In the genomic region with DNA sequence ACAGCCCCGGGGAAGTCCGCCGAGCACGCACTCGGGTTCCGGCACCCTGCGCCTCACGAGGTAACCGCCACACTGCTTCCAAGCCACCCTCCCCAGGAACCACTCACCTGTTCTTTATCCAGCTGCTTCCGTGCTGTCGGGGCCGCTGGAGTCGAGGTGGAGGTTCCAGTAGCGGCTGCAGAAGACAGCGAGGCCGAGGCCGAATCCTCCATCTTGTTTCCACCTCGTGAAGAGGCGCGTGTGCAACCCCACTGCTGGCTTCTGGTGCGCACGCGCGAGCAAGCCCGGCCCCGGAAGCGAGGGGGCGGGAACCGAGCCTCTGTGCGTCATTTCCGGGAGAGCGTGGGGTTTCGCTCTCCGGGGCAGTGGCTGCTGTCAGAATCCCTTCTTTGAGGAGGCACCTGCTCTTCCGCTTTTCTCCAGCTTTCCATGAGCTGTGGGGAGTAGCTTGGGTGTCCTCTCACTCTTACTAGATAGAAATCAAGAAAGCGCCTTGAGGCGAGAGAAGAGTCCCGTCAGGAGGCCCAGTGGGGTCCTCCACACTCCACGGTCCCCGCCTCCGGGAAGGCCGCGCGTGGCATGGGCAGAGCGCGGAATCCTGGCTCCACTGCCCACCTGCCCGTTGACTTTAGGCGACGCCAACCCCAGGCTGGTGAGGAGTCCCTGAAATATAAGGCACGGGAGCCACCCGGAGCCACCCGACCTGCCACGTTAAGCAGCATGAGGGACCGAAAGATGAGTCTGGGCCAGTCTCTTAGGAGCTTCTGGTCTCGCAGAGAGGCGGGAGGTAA, we compare ENCODE assay signal across 1 cellular context.
TF ChIP-seq lines count a peak whose summit lies in the region.

A gene (minus strand): TSS at position 242 of the 791 bp plus-strand sequence. CDS start 30 bp downstream, at position 212.

TF ChIP-seq in HepG2, 621 proteins besides CTCF, POLR2A, EP300 and RAD21 (continued from another document and continues in another):
- TF ChIP-seq SNAI1 (CRISPR knock-in tag; IDR thresholded peaks at IDR 0.05; ENCODE audit: borderline replicate concordance) (peak; percentile 87; the same call in 1 of the 2 replicates), MEF2D (CRISPR knock-in tag; IDR thresholded peaks at IDR 0.05) (no peak; the same call in 1 of the 2 replicates), MAF1 (CRISPR knock-in tag; IDR thresholded peaks at IDR 0.05; ENCODE audit: borderline replicate concordance) (0 out of 2 replicates have a peak, but pooled peaks have one; percentile 51), CCAR2 (optimal IDR thresholded peaks at IDR 0.05; ENCODE audit: low read depth, low read length) (no peak), ZNF274 (CRISPR knock-in tag; IDR thresholded peaks at IDR 0.05) (peak; percentile 99), TP53 (CRISPR knock-in tag; conservative IDR thresholded peaks at IDR 0.05) (peak; percentile 78; the same call in 1 of the 2 replicates), ZMYM4 (CRISPR knock-in tag; IDR thresholded peaks at IDR 0.05) (peak; percentile 84), ZNF737 (CRISPR knock-in tag; IDR thresholded peaks at IDR 0.05; ENCODE audit: borderline replicate concordance) (no peak; the same call in 1 of the 2 replicates), ZNF24 (IDR thresholded peaks at IDR 0.05) (no peak), ZNF10 (CRISPR knock-in tag; IDR thresholded peaks at IDR 0.05; ENCODE audit: borderline replicate concordance, low read depth) (peak; percentile 93; the same call in 1 of the 2 replicates), TEAD3 (CRISPR knock-in tag; optimal IDR thresholded peaks at IDR 0.05; ENCODE audit: borderline replicate concordance) (no peak), ZNF264 (CRISPR knock-in tag; IDR thresholded peaks at IDR 0.05) (peak; percentile 77; the same call in 1 of the 2 replicates), REL (CRISPR knock-in tag; conservative IDR thresholded peaks at IDR 0.05) (no peak), IRX3 (CRISPR knock-in tag; IDR thresholded peaks at IDR 0.05; ENCODE audit: borderline replicate concordance, low read depth) (no peak), HNF4G (IDR thresholded peaks at IDR 0.05; ENCODE audit: borderline replicate concordance, low read depth, low read length) (peak; percentile 46; the same call in 1 of the 2 replicates), HNF4G (CRISPR knock-in tag; IDR thresholded peaks at IDR 0.05; ENCODE audit: borderline replicate concordance, low read depth) (0 out of 2 replicates have a peak, but pooled peaks have one; percentile 33), SKI (IDR thresholded peaks at IDR 0.05; ENCODE audit: partially characterized antibody) (peak; percentile 18), ZNF296 (CRISPR knock-in tag; conservative IDR thresholded peaks at IDR 0.05) (peak; percentile 61; the same call in 1 of the 2 replicates), IKZF1 (IDR thresholded peaks at IDR 0.05) (no peak), KLF9 (CRISPR knock-in tag; IDR thresholded peaks at IDR 0.05; ENCODE audit: low read depth) (peak; percentile 69; the same call in 1 of the 2 replicates), HNRNPL (IDR thresholded peaks at IDR 0.05; ENCODE audit: low read depth, low read length) (peak; percentile 76; the same call in 1 of the 2 replicates), ZC3H4 (CRISPR knock-in tag; IDR thresholded peaks at IDR 0.05; ENCODE audit: borderline replicate concordance) (peak; percentile 56; the same call in 1 of the 2 replicates), MED1 (CRISPR knock-in tag; IDR thresholded peaks at IDR 0.05) (peak; percentile 73), NR2F6 (IDR thresholded peaks at IDR 0.05) (no peak), NR2F6 (CRISPR knock-in tag; IDR thresholded peaks at IDR 0.05) (no peak), SSRP1 (CRISPR knock-in tag; IDR thresholded peaks at IDR 0.05) (peak; percentile 25; the same call in 1 of the 2 replicates), ZNF430 (CRISPR knock-in tag; IDR thresholded peaks at IDR 0.05) (peak; percentile 95), ZBTB38 (CRISPR knock-in tag; IDR thresholded peaks at IDR 0.05) (peak; percentile 91), KDM2A (CRISPR knock-in tag; IDR thresholded peaks at IDR 0.05; ENCODE audit: borderline replicate concordance, low read depth) (peak; percentile 95), NPAS2 (CRISPR knock-in tag; IDR thresholded peaks at IDR 0.05; ENCODE audit: borderline replicate concordance) (no peak), ZSCAN12 (CRISPR knock-in tag; IDR thresholded peaks at IDR 0.05) (peak; percentile 87), ZBTB7A (CRISPR knock-in tag; IDR thresholded peaks at IDR 0.05) (no peak; the same call in 1 of the 2 replicates)
- TF ChIP-seq, protein P1, sequence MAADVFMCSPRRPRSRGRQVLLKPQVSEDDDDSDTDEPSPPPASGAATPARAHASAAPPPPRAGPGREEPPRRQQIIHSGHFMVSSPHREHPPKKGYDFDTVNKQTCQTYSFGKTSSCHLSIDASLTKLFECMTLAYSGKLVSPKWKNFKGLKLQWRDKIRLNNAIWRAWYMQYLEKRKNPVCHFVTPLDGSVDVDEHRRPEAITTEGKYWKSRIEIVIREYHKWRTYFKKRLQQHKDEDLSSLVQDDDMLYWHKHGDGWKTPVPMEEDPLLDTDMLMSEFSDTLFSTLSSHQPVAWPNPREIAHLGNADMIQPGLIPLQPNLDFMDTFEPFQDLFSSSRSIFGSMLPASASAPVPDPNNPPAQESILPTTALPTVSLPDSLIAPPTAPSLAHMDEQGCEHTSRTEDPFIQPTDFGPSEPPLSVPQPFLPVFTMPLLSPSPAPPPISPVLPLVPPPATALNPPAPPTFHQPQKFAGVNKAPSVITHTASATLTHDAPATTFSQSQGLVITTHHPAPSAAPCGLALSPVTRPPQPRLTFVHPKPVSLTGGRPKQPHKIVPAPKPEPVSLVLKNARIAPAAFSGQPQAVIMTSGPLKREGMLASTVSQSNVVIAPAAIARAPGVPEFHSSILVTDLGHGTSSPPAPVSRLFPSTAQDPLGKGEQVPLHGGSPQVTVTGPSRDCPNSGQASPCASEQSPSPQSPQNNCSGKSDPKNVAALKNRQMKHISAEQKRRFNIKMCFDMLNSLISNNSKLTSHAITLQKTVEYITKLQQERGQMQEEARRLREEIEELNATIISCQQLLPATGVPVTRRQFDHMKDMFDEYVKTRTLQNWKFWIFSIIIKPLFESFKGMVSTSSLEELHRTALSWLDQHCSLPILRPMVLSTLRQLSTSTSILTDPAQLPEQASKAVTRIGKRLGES (CRISPR knock-in tag; IDR thresholded peaks at IDR 0.05; ENCODE audit: borderline replicate concordance), result 0 out of 2 replicates have a peak, but pooled peaks have one; percentile 5
- TF ChIP-seq, protein P2, sequence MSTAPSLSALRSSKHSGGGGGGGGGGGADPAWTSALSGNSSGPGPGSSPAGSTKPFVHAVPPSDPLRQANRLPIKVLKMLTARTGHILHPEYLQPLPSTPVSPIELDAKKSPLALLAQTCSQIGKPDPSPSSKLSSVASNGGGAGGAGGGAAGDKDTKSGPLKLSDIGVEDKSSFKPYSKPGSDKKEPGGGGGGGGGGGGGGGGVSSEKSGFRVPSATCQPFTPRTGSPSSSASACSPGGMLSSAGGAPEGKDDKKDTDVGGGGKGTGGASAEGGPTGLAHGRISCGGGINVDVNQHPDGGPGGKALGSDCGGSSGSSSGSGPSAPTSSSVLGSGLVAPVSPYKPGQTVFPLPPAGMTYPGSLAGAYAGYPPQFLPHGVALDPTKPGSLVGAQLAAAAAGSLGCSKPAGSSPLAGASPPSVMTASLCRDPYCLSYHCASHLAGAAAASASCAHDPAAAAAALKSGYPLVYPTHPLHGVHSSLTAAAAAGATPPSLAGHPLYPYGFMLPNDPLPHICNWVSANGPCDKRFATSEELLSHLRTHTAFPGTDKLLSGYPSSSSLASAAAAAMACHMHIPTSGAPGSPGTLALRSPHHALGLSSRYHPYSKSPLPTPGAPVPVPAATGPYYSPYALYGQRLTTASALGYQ (CRISPR knock-in tag; IDR thresholded peaks at IDR 0.05), result 0 out of 2 replicates have a peak, but pooled peaks have one; percentile 25
- TF ChIP-seq, protein P3, sequence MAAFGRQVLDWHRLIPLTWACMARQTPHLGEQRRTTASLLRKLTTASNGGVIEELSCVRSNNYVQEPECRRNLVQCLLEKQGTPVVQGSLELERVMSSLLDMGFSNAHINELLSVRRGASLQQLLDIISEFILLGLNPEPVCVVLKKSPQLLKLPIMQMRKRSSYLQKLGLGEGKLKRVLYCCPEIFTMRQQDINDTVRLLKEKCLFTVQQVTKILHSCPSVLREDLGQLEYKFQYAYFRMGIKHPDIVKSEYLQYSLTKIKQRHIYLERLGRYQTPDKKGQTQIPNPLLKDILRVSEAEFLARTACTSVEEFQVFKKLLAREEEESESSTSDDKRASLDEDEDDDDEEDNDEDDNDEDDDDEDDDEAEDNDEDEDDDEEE (CRISPR knock-in tag; IDR thresholded peaks at IDR 0.05), result peak; percentile 93; the same call in 1 of the 2 replicates
- TF ChIP-seq, protein P4, sequence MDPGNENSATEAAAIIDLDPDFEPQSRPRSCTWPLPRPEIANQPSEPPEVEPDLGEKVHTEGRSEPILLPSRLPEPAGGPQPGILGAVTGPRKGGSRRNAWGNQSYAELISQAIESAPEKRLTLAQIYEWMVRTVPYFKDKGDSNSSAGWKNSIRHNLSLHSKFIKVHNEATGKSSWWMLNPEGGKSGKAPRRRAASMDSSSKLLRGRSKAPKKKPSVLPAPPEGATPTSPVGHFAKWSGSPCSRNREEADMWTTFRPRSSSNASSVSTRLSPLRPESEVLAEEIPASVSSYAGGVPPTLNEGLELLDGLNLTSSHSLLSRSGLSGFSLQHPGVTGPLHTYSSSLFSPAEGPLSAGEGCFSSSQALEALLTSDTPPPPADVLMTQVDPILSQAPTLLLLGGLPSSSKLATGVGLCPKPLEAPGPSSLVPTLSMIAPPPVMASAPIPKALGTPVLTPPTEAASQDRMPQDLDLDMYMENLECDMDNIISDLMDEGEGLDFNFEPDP (CRISPR knock-in tag; conservative IDR thresholded peaks at IDR 0.05), result 0 out of 2 replicates have a peak, but pooled peaks have one; percentile 87
- TF ChIP-seq, protein P5, sequence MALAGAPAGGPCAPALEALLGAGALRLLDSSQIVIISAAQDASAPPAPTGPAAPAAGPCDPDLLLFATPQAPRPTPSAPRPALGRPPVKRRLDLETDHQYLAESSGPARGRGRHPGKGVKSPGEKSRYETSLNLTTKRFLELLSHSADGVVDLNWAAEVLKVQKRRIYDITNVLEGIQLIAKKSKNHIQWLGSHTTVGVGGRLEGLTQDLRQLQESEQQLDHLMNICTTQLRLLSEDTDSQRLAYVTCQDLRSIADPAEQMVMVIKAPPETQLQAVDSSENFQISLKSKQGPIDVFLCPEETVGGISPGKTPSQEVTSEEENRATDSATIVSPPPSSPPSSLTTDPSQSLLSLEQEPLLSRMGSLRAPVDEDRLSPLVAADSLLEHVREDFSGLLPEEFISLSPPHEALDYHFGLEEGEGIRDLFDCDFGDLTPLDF (CRISPR knock-in tag; IDR thresholded peaks at IDR 0.05), result peak; percentile 64
- TF ChIP-seq, protein P6, sequence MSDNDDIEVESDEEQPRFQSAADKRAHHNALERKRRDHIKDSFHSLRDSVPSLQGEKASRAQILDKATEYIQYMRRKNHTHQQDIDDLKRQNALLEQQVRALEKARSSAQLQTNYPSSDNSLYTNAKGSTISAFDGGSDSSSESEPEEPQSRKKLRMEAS (IDR thresholded peaks at IDR 0.05), result peak; percentile 99
- TF ChIP-seq, protein P7, sequence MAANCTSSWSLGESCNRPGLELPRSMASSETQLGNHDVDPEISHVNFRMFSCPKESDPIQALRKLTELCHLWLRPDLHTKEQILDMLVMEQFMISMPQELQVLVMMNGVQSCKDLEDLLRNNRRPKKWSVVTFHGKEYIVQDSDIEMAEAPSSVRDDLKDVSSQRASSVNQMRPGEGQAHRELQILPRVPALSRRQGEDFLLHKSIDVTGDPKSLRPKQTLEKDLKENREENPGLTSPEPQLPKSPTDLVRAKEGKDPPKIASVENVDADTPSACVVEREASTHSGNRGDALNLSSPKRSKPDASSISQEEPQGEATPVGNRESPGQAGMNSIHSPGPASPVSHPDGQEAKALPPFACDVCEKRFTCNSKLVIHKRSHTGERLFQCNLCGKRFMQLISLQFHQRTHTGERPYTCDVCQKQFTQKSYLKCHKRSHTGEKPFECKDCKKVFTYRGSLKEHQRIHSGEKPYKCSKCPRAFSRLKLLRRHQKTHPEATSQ (CRISPR knock-in tag; IDR thresholded peaks at IDR 0.05; ENCODE audit: borderline replicate concordance), result peak; percentile 90; the same call in 1 of the 2 replicates
- TF ChIP-seq, protein P8, sequence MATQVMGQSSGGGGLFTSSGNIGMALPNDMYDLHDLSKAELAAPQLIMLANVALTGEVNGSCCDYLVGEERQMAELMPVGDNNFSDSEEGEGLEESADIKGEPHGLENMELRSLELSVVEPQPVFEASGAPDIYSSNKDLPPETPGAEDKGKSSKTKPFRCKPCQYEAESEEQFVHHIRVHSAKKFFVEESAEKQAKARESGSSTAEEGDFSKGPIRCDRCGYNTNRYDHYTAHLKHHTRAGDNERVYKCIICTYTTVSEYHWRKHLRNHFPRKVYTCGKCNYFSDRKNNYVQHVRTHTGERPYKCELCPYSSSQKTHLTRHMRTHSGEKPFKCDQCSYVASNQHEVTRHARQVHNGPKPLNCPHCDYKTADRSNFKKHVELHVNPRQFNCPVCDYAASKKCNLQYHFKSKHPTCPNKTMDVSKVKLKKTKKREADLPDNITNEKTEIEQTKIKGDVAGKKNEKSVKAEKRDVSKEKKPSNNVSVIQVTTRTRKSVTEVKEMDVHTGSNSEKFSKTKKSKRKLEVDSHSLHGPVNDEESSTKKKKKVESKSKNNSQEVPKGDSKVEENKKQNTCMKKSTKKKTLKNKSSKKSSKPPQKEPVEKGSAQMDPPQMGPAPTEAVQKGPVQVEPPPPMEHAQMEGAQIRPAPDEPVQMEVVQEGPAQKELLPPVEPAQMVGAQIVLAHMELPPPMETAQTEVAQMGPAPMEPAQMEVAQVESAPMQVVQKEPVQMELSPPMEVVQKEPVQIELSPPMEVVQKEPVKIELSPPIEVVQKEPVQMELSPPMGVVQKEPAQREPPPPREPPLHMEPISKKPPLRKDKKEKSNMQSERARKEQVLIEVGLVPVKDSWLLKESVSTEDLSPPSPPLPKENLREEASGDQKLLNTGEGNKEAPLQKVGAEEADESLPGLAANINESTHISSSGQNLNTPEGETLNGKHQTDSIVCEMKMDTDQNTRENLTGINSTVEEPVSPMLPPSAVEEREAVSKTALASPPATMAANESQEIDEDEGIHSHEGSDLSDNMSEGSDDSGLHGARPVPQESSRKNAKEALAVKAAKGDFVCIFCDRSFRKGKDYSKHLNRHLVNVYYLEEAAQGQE (IDR thresholded peaks at IDR 0.05; ENCODE audit: borderline replicate concordance in 1 of 2, low read depth in 1 of 2, low read length in 2 of 2), result peak in 1 of 2 experiments; percentile 84; a peak in 2 of 4 replicates
- TF ChIP-seq, protein P9, sequence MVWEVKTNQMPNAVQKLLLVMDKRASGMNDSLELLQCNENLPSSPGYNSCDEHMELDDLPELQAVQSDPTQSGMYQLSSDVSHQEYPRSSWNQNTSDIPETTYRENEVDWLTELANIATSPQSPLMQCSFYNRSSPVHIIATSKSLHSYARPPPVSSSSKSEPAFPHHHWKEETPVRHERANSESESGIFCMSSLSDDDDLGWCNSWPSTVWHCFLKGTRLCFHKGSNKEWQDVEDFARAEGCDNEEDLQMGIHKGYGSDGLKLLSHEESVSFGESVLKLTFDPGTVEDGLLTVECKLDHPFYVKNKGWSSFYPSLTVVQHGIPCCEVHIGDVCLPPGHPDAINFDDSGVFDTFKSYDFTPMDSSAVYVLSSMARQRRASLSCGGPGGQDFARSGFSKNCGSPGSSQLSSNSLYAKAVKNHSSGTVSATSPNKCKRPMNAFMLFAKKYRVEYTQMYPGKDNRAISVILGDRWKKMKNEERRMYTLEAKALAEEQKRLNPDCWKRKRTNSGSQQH (CRISPR knock-in tag; IDR thresholded peaks at IDR 0.05; ENCODE audit: low read depth), result peak; percentile 86
